In the genomic region with DNA sequence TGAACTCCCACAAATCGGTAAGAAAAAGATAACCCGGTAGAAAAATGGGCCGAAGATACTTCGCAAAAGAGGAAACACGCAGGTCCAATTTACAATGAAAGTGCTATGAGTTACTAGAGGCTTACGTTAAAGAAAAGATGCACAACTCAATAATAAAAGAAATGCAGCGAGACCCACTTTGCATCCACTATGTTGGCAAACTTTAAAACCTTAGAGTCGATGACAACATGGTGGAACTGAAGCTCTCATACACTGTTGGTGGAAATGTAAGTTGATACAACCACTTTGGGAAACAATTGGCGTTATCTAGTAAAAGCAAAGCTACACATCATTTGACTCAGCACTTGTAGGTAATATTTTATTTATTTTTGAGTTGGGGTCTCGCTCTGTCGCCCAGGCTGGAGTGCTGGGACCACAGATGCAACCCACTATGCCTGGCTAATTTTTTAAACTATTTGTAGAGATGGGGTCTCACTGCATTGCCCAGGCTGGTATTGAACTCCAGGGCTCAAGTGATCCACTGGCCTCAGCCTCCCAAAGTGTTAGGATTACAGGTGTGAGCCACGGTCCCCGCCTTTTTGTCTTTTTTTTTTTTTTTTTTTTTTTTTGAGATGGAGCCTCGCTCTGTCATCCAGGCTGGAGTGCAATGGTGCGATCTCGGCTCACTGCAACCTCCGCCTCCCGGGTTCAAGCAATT, we compare ENCODE assay signal across 8 cellular contexts. TPM values are rescaled to one million over a fixed set of nuclear protein-coding genes. Genes with fewer than 3 reads are reported as not detected.
DNase-seq lines count a peak whose midpoint lies in the region; ATAC-seq and TF ChIP-seq lines count a peak whose summit lies in the region.

No MANE protein-coding gene starts in this region.

- peak overlapping the region; percentile 97 for H3K27ac Mint-ChIP-seq in progenitor cell of endocrine pancreas

- peaks cover 15% of the 10 kb centered on the region; the same call in 1 of the 2 replicates for H3K4me1 ChIP-seq in PC-9 (replicated peaks; ENCODE audit: insufficient read depth)
- no peaks in the 10 kb centered on the region for H3K4me1 ChIP-seq in esophagus (ENCODE audit: control insufficient read depth in 2 of 2, insufficient read depth in 2 of 2, low read length in 1 of 2)

- H3K27me3 Mint-ChIP-seq in progenitor cell of endocrine pancreas, result no peaks in the 10 kb centered on the region

- H3F3A ChIP-seq in PC-9 (ENCODE audit: insufficient read depth, low read depth), result peaks cover 13% of the 10 kb centered on the region; the same call in 1 of the 2 replicates

- ATAC-seq in HG03354 (IDR thresholded peaks at IDR 0.05; ENCODE audit: poor library complexity, severe bottlenecking, unreplicated experiment), result no peak
- ATAC-seq in HG03139 (IDR thresholded peaks at IDR 0.05; ENCODE audit: unreplicated experiment), result no peak
- ATAC-seq in left colon, result no peak

- CTCF ChIA-PET in PC-9 (lab: Charles Lee), result interaction anchor here (0.6 kb wide), 1 partner anchor 303 kb away, joined by 3 read pairs; no protein-coding TSS in a partner anchor

- TSS peak; percentile 82 for BruUV-seq in PC-9 (replicated peaks; lab: Mats Ljungman, UMichigan)

- H3K27me3 ChIP-seq in PC-9 (ENCODE audit: insufficient read depth, low read depth) (no peaks in the 10 kb centered on the region), esophagus (ENCODE audit: control insufficient read depth in 1 of 2, insufficient read depth in 2 of 2, low read length in 2 of 2) (no peaks in the 10 kb centered on the region)

- no peak for TF ChIP-seq POLR2A in erythroblast (IDR thresholded peaks at IDR 0.05; ENCODE audit: low read length)

- no peaks in the 10 kb centered on the region for H3K9me3 ChIP-seq in PC-9 (ENCODE audit: insufficient read depth, low read depth)
- H3K9me3 ChIP-seq in esophagus (ENCODE audit: control insufficient read depth in 2 of 2, insufficient read depth in 1 of 2, low read depth in 1 of 2, low read length in 1 of 2), result no peaks in the 10 kb centered on the region

- H3K36me3 Mint-ChIP-seq in progenitor cell of endocrine pancreas (ENCODE audit: insufficient read depth), result peaks cover 8% of the 10 kb centered on the region

- H2AFZ ChIP-seq in PC-9, result peak overlapping the region; percentile 91

- no peaks in the 10 kb centered on the region for H3K9me2 ChIP-seq in PC-9 (ENCODE audit: insufficient read depth)

- peak overlapping the region; percentile 87 for H3K4me3 Mint-ChIP-seq in progenitor cell of endocrine pancreas (ENCODE audit: low read depth)

- H4K20me1 ChIP-seq in PC-9 (ENCODE audit: insufficient read depth), result no peaks in the 10 kb centered on the region

- H3K27ac ChIP-seq in PC-9 (peak overlapping the region; percentile 81; the same call in 1 of the 2 replicates), esophagus (ENCODE audit: low read depth in 2 of 2, low read length in 1 of 2) (peak overlapping the region in 1 of 2 donors; percentile 63)

- peaks cover 22% of the 10 kb centered on the region for H3K79me2 ChIP-seq in PC-9 (ENCODE audit: low read depth)

- DNase-seq in GM12864 (ENCODE audit: low read depth) (no peak), PC-9 (no peak), progenitor cell of endocrine pancreas (ENCODE audit: low spot score, unreplicated experiment) (no peak), erythroblast (lab: John Stamatoyannopoulos, UW) (no peak), left colon (no peak)

- intact Hi-C loops in PC-9 (cut with micrococcal nuclease; ENCODE audit: unreplicated experiment) (loop anchor here (2.0 kb wide), 1 partner anchor 20 kb away; the partner anchor contains the start of gene NUDC), left colon (cut with DNase I, micrococcal nuclease) (no loop called here)

- POLR2A ChIA-PET in PC-9 (lab: Charles Lee; ENCODE audit: unreplicated experiment), result interaction anchor here (0.7 to 1.1 kb wide), 4 partner anchors 11 to 209 kb away, joined by 3 to 8 read pairs (median 5); partner anchors contain the start of gene GPN2

- H3K9me3 Mint-ChIP-seq in progenitor cell of endocrine pancreas (ENCODE audit: low read depth), result no peaks in the 10 kb centered on the region

- H3K4me1 Mint-ChIP-seq in progenitor cell of endocrine pancreas (ENCODE audit: low read depth), result peaks cover 20% of the 10 kb centered on the region

- H3K36me3 ChIP-seq in PC-9 (ENCODE audit: low read depth) (no peaks in the 10 kb centered on the region), esophagus (ENCODE audit: control insufficient read depth in 2 of 2, insufficient read depth in 2 of 2, low read length in 1 of 2) (peaks cover 6 to 7% of the 10 kb centered on the region in 2 donors)

- no peak for TF ChIP-seq CTCF in GM12864 (IDR thresholded peaks at IDR 0.05; ENCODE audit: low read depth, low read length, missing control alignments)
- no peak for TF ChIP-seq CTCF in PC-9 (conservative IDR thresholded peaks at IDR 0.05)
- TF ChIP-seq CTCF in progenitor cell of endocrine pancreas (IDR thresholded peaks at IDR 0.05; ENCODE audit: unreplicated experiment), result no peak

- H3K4me2 ChIP-seq in PC-9, result peak overlapping the region; percentile 84

- 60 to 67% methylated on average over 17 to 18 of the region's 18 CpGs for WGBS in esophagus, 2 donors

- peak overlapping the region; percentile 88 for H3K4me3 ChIP-seq in GM12864 (ENCODE audit: low read depth, low read length)
- peak overlapping the region; percentile 88; the same call in 1 of the 2 replicates for H3K4me3 ChIP-seq in PC-9
- H3K4me3 ChIP-seq in esophagus (ENCODE audit: low read depth in 1 of 2, low read length in 2 of 2), result peak overlapping the region; percentile 73 to 99

RNA-seq across cellular contexts. Expression of gene GPATCH3, which starts 0.7 kb away (rescaled TPM):
- total RNA-seq in PC-9 (2021) (13.1 and 16.7 TPM in 2 replicates), progenitor cell of endocrine pancreas (21.2 and 23.9 TPM in 2 replicates), left colon (10 to 100 TPM; 12.3 to 15.2 TPM)
- polyA plus RNA-seq in esophagus, result 1 to 10 TPM; 6.9 to 7.0 TPM

RNA-seq across cellular contexts. Expression of gene GPN2, which starts 10.9 kb away (rescaled TPM):
- total RNA-seq in PC-9 (2021) (23.8 and 30.6 TPM in 2 replicates), progenitor cell of endocrine pancreas (36.5 and 37.4 TPM in 2 replicates), left colon (10 to 100 TPM; 33.8 to 38.8 TPM)
- 10 to 100 TPM; 10.4 to 16.4 TPM for polyA plus RNA-seq in esophagus

RNA-seq across cellular contexts. Expression of gene NR0B2, which starts 12.8 kb away (rescaled TPM):
- not detected in 2 replicates for total RNA-seq in PC-9 (2021)
- polyA plus RNA-seq in esophagus, result not detected
- total RNA-seq in progenitor cell of endocrine pancreas, result 10.3 and 11.9 TPM in 2 replicates
- under 1 TPM; 0.31 to 0.34 TPM for total RNA-seq in left colon

RNA-seq across cellular contexts. Expression of gene NUDC, which starts 20.6 kb away (rescaled TPM):
- total RNA-seq in PC-9 (2021), result 93.6 and 104 TPM in 2 replicates
- 10 to 100 TPM; 25.5 to 42.1 TPM for polyA plus RNA-seq in esophagus
- total RNA-seq in progenitor cell of endocrine pancreas, result 93.5 and 101 TPM in 2 replicates
- 10 to 100 TPM; 39.4 to 40.3 TPM for total RNA-seq in left colon

RNA-seq across cellular contexts. Expression of gene SFN, which starts 38.0 kb away (rescaled TPM):
- 326 and 355 TPM in 2 replicates for total RNA-seq in PC-9 (2021)
- polyA plus RNA-seq in esophagus, result 1,000 to 10,000 TPM; 1,075 to 2,440 TPM
- 0.36 and 0.44 TPM in 2 replicates for total RNA-seq in progenitor cell of endocrine pancreas
- 100 to 1,000 TPM; 202 to 348 TPM for total RNA-seq in left colon
